In genomic region chr17:1376061-1376460, GRCh38 we compare ENCODE assay signal across 1 cellular context.
TF ChIP-seq lines count a peak whose summit lies in the region.

No MANE protein-coding gene starts in this region.

TF ChIP-seq in HCT116, 20 proteins besides CTCF, POLR2A, EP300 and RAD21 (continued from another document):
- TF ChIP-seq ATF3 (IDR thresholded peaks at IDR 0.05), result no peak
- TF ChIP-seq MAX (IDR thresholded peaks at IDR 0.05), result no peak
- no peak for TF ChIP-seq FOSL1 (IDR thresholded peaks at IDR 0.05; ENCODE audit: low read depth)
- TF ChIP-seq TCF7L2 (IDR thresholded peaks at IDR 0.05; ENCODE audit: borderline replicate concordance, extremely low read depth, insufficient read depth, insufficient read length), result no peak
- TF ChIP-seq EGR1 (IDR thresholded peaks at IDR 0.05; ENCODE audit: low read depth), result no peak
- no peak for TF ChIP-seq CEBPB (IDR thresholded peaks at IDR 0.05; ENCODE audit: low read depth)
- no peak for TF ChIP-seq ELF1 (IDR thresholded peaks at IDR 0.05; ENCODE audit: borderline replicate concordance, low read depth)
- TF ChIP-seq POLR2AphosphoS5 (IDR thresholded peaks at IDR 0.05; ENCODE audit: low read depth, low read length), result no peak
- TF ChIP-seq SP1 (IDR thresholded peaks at IDR 0.05; ENCODE audit: low read depth), result no peak
- no peak for TF ChIP-seq JUND (IDR thresholded peaks at IDR 0.05)
- no peak for TF ChIP-seq EZH2 (IDR thresholded peaks at IDR 0.05)
- TF ChIP-seq EZH2phosphoT487 (IDR thresholded peaks at IDR 0.05; ENCODE audit: borderline replicate concordance), result no peak
- TF ChIP-seq SRF (IDR thresholded peaks at IDR 0.05; ENCODE audit: low read depth), result no peak
- no peak for TF ChIP-seq ZNF274 (IDR thresholded peaks at IDR 0.05; ENCODE audit: low read depth, low read length)
